ENCODE assay signal across 8 cellular contexts in the genomic region with DNA sequence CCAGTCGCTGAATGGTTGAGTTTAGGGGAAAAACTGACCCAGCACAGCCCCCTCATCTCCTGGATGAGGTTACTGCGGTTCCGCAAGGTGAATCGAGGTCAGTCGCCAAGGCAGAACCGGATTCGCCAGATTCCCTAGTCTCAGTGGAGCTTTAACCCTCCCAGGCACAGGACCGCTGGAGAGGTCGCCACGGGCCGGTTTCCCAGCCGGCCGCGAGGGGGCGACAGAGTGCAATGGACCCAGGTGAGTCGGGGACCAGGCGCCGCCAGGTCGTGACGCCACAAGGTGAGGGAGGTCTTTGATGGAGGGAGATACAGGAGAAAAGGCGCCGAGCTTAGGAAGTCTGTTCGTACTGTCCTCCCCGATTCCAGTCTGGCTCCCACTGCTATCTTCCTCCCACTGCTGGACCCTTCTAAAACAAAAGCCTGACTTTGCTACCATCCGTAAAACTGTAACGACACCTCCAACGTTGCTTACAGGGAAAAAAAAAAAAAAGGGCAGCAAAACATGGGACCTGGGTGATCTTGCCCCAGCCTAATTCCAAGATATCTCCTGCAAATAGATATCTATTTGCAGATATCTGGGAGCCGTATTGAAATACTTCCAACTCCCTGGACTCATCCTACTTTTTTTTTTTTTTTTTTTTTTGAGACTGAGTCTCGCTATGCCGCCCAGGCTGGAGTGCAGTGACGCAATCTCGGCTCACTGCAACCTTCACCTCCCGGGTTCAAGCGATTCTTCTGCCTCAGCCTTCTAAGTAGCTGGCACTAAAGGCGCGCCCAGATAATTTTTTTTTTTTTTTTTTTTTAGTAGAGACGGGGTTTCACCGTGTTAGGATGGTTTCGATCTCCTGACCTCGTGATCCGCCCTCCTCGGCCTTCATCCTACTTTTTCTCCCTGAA. TPM values are rescaled to one million over a fixed set of nuclear protein-coding genes. Genes with fewer than 3 reads are reported as not detected.
A peak's percentile ranks its signal among the peaks of the same experiment; 100 is the strongest.
DNase-seq lines count a peak whose midpoint lies in the region; ATAC-seq and TF ChIP-seq lines count a peak whose summit lies in the region.

No MANE protein-coding gene starts in this region.

- H3K36me3 ChIP-seq in duodenal mucosa (ENCODE audit: control insufficient read depth in 1 of 2, insufficient read depth in 2 of 2, low read length in 2 of 2) (no peaks in the 10 kb centered on the region), right lobe of liver (no peaks in the 10 kb centered on the region)

- peak; percentile 92 to 99 (median 99) for TF ChIP-seq CTCF in right lobe of liver (IDR thresholded peaks at IDR 0.05)

- H3K4me1 ChIP-seq in duodenal mucosa (ENCODE audit: control insufficient read depth in 1 of 2, insufficient read depth in 2 of 2, low read length in 2 of 2) (peaks cover 14 to 24% of the 10 kb centered on the region in 2 donors), right lobe of liver (peaks cover 0 to 25% (median 2%) of the 10 kb centered on the region in 4 donors)

- ATAC-seq in HG03095 (IDR thresholded peaks at IDR 0.05; ENCODE audit: unreplicated experiment) = peak; percentile 32
- ATAC-seq in right lobe of liver = peak; percentile 51 to 60 (median 54)
- ATAC-seq in HG02678 (IDR thresholded peaks at IDR 0.05; ENCODE audit: unreplicated experiment) = no peak

- H3K27ac ChIP-seq in duodenal mucosa (ENCODE audit: low read depth, low read length) (peak overlapping the region; percentile 20), right lobe of liver (peak overlapping the region; percentile 84 to 89 (median 88))

- DNase-seq in COR-L47 (lab: John Stamatoyannopoulos, UW) (peak; percentile 87), NCI-H526 treated with DMSO at 0.1 percent for 48 hours (lab: John Stamatoyannopoulos, UW) (peak; percentile 76), right lobe of liver (peak; percentile 92 to 93 (median 92))
- peak; percentile 93 to 94 for DNase-seq in activated CD4-positive, alpha-beta T cell treated with anti-CD3 and anti-CD28 coated beads, Interleukin-2, amount 50 U/mL, for 48 hours
- peak; percentile 91 for DNase-seq in stimulated activated CD4-positive, alpha-beta T cell treated with anti-CD3 and anti-CD28 coated beads, Interleukin-4, amount 100 ng/mL, for 24 hours

- intact Hi-C loops in right lobe of liver (cut with DNase I) = no loop called here

- 3% methylated on average over 23 of the region's 42 CpGs for whole genome bisulfite sequencing in right lobe of liver (ENCODE audit: insufficient coverage, low coverage, low lambda C conversion rate, missing lambda C conversion rate)

- no peaks in the 10 kb centered on the region for H3K27me3 ChIP-seq in duodenal mucosa (ENCODE audit: control insufficient read depth in 1 of 2, insufficient read depth in 2 of 2, low read length in 2 of 2)
- no peaks in the 10 kb centered on the region for H3K27me3 ChIP-seq in right lobe of liver

- H3K9me3 ChIP-seq in duodenal mucosa (ENCODE audit: control insufficient read depth in 1 of 2, low read length in 2 of 2) = no peaks in the 10 kb centered on the region
- H3K9me3 ChIP-seq in right lobe of liver = no peaks in the 10 kb centered on the region

- H3K4me3 ChIP-seq in duodenal mucosa (ENCODE audit: low read depth in 1 of 2, low read length in 2 of 2) = peak overlapping the region; percentile 76 to 89
- H3K4me3 ChIP-seq in right lobe of liver = peak overlapping the region in 2 of 3 donors; percentile 86 to 97

- no peak for TF ChIP-seq POLR2A in right lobe of liver (IDR thresholded peaks at IDR 0.05)

- H3K9ac ChIP-seq in duodenal mucosa (ENCODE audit: low read depth in 1 of 2, low read length in 2 of 2) = peak overlapping the region; percentile 25 to 58

RNA-seq across cellular contexts. Expression of a gene that starts 1.4 kb away (rescaled TPM):
- 10 to 100 TPM; 18.4 to 27.3 (median 24.1) TPM for total RNA-seq in right lobe of liver

RNA-seq across cellular contexts. Expression of a gene that starts 27.4 kb away (rescaled TPM):
- under 1 TPM in 1 of 6 experiments, not detected in 5; 0.64 TPM for total RNA-seq in right lobe of liver

RNA-seq across cellular contexts. Expression of a gene that starts 32.2 kb away (rescaled TPM):
- total RNA-seq in right lobe of liver = 1 to 10 TPM; 1.6 to 4.8 (median 2.8) TPM

RNA-seq across cellular contexts. Expression of a gene that starts 47.0 kb away (rescaled TPM):
- total RNA-seq in right lobe of liver = 100 to 1,000 TPM in 1 of 6 experiments, 10 to 100 TPM in 5; 29.2 to 117 (median 68.0) TPM

RNA-seq across cellular contexts. Expression of a gene that starts 51.3 kb away (rescaled TPM):
- 10 to 100 TPM; 15.7 to 63.4 (median 34.4) TPM for total RNA-seq in right lobe of liver
